29 cellular contexts compared by ENCODE assay signal in the genomic region with DNA sequence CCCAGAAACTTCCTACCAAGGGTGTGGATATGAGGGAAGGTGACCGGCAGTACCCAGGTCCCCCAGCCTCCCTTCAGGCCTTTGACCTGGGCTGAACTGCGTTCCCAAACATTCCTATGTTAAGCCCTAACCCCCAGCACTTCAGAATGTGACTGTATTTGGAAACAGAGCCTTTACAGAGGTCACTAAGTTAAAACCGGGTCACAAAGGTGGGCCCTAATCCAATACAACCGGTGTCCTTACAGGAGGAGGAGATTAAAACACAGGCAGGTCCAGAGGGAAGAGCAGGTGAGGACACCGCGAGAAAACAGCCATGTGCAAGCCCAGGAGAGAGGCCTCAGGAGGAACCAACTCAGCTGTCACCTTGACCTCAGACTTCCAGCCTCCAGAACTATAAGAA.
"Had no signal": no experiment of that assay in that cellular context is flagged by ENCODE, and none has a peak within 500 bp of the region (broad histone marks: within the 10 kb centered on the region; RNA-seq: fewer than 3 reads in every experiment).

No MANE protein-coding gene starts in this region.

- H3K4me2 ChIP-seq: neural progenitor cell had no signal

- H3K9me3 Mint-ChIP-seq: central memory CD8-positive, alpha-beta T cell; dendritic cell treated with granulocyte-macrophage colony-stimulating factor and Interleukin-4, amounts not matched to agents 40 ng/mL and 50 ng/mL, for 4 days; endodermal cell; mesothelial cell of epicardium; natural killer cell treated with Interleukin-12 subunit alpha and Interleukin-12 subunit beta and Interleukin-15 and Interleukin-18, amount 100 ng/mL, for 72 hours; stimulated activated memory B cell treated with anti-CD40 and anti-IgM and Interleukin-4, amounts not matched to agents 10 μg/mL and 1 μg/mL and 100 μg/mL, for 72 hours; type B pancreatic cell had no signal

- H3K27me3 ChIP-seq: colonic mucosa, esophagus muscularis mucosa, foreskin keratinocyte, gastroesophageal sphincter, neural progenitor cell, spleen, testis, tibial artery had no signal

- H3K27ac Mint-ChIP-seq: dendritic cell treated with granulocyte-macrophage colony-stimulating factor and Interleukin-4, amounts not matched to agents 40 ng/mL and 50 ng/mL, for 4 days; endodermal cell; mesothelial cell of epicardium; naive B cell; natural killer cell treated with Interleukin-12 subunit alpha and Interleukin-12 subunit beta and Interleukin-15 and Interleukin-18, amount 100 ng/mL, for 72 hours; neural progenitor cell; progenitor cell of endocrine pancreas; stimulated activated memory B cell treated with anti-CD40 and anti-IgM and Interleukin-4, amounts not matched to agents 10 μg/mL and 1 μg/mL and 100 μg/mL, for 72 hours; type B pancreatic cell had no signal

- H3K9me3 ChIP-seq: colonic mucosa, esophagus muscularis mucosa, gastroesophageal sphincter, mucosa of descending colon, spleen, testis, tibial artery had no signal

- ATAC-seq: foreskin keratinocyte; gastroesophageal sphincter; left cardiac atrium; mucosa of descending colon; stimulated activated memory B cell treated with anti-CD40 and anti-IgM and Interleukin-4, amounts not matched to agents 10 μg/mL and 1 μg/mL and 100 μg/mL, for 72 hours; stimulated activated naive CD8-positive, alpha-beta T cell treated with anti-CD3 and anti-CD28 coated beads, Interleukin-15, Interleukin-2, amounts not matched to agents 100 U/mL and 50 U/mL, for 24 hours had no signal

- H3K4me1 Mint-ChIP-seq: central memory CD8-positive, alpha-beta T cell; naive B cell; stimulated activated memory B cell treated with anti-CD40 and anti-IgM and Interleukin-4, amounts not matched to agents 10 μg/mL and 1 μg/mL and 100 μg/mL, for 72 hours had no signal

- H3K36me3 ChIP-seq: colonic mucosa, neural progenitor cell had no signal

- H3K4me1 ChIP-seq: colonic mucosa, foreskin keratinocyte, parathyroid adenoma, testis had no signal

- H3K27ac ChIP-seq: colonic mucosa, esophagus muscularis mucosa, foreskin keratinocyte, gastroesophageal sphincter, neural progenitor cell, parathyroid adenoma, skin epidermis, spleen, testis, tibial artery had no signal

- DNase-seq: colonic mucosa; effector CD8-positive, alpha-beta T cell; endodermal cell; foreskin keratinocyte; glutamatergic neuron; hypothalamus; kidney; left cardiac atrium; mesenchymal stem cell; mucosa of descending colon; naive B cell; spleen; stimulated activated CD4-positive, alpha-beta T cell treated with anti-CD3 and anti-CD28 coated beads, Interleukin-4, amount 100 ng/mL, for 4 hours; stimulated activated naive CD8-positive, alpha-beta T cell treated with anti-CD3 and anti-CD28 coated beads, Interleukin-15, Interleukin-2, amounts not matched to agents 100 U/mL and 50 U/mL, for 24 hours; substantia nigra; testis; tibial artery had no signal

- H3K9ac ChIP-seq: neural progenitor cell, parathyroid adenoma had no signal

- H3K4me3 Mint-ChIP-seq: central memory CD8-positive, alpha-beta T cell; dendritic cell treated with granulocyte-macrophage colony-stimulating factor and Interleukin-4, amounts not matched to agents 40 ng/mL and 50 ng/mL, for 4 days; endodermal cell; mesothelial cell of epicardium; naive B cell; natural killer cell treated with Interleukin-12 subunit alpha and Interleukin-12 subunit beta and Interleukin-15 and Interleukin-18, amount 100 ng/mL, for 72 hours; neural progenitor cell; stimulated activated memory B cell treated with anti-CD40 and anti-IgM and Interleukin-4, amounts not matched to agents 10 μg/mL and 1 μg/mL and 100 μg/mL, for 72 hours; type B pancreatic cell had no signal

- H3K36me3 Mint-ChIP-seq: mesothelial cell of epicardium; naive B cell; natural killer cell treated with Interleukin-12 subunit alpha and Interleukin-12 subunit beta and Interleukin-15 and Interleukin-18, amount 100 ng/mL, for 72 hours; stimulated activated memory B cell treated with anti-CD40 and anti-IgM and Interleukin-4, amounts not matched to agents 10 μg/mL and 1 μg/mL and 100 μg/mL, for 72 hours had no signal

- H3K27me3 Mint-ChIP-seq: central memory CD8-positive, alpha-beta T cell; dendritic cell treated with granulocyte-macrophage colony-stimulating factor and Interleukin-4, amounts not matched to agents 40 ng/mL and 50 ng/mL, for 4 days; naive B cell; natural killer cell treated with Interleukin-12 subunit alpha and Interleukin-12 subunit beta and Interleukin-15 and Interleukin-18, amount 100 ng/mL, for 72 hours; progenitor cell of endocrine pancreas; type B pancreatic cell had no signal

- H3K4me3 ChIP-seq: colonic mucosa, esophagus muscularis mucosa, gastroesophageal sphincter, mucosa of descending colon, neural progenitor cell, skin epidermis, spleen, testis, tibial artery had no signal
